8 cellular contexts compared by ENCODE assay signal in genomic region chr14:94081386-94081820, GRCh38. TPM values are rescaled to one million over a fixed set of nuclear protein-coding genes. Genes with fewer than 3 reads are reported as not detected.
DNase-seq lines count a peak whose midpoint lies in the region; ATAC-seq and TF ChIP-seq lines count a peak whose summit lies in the region.

No MANE protein-coding gene starts in this region.

- DNase-seq in AG10803 (ENCODE audit: low read depth): no peak
- DNase-seq in iris pigment epithelial cell (ENCODE audit: low read depth): peak; percentile 27
- DNase-seq in testis: no peak
- no peak for DNase-seq in OCI-M1 (lab: John Stamatoyannopoulos, UW)
- DNase-seq in KG1 (lab: John Stamatoyannopoulos, UW): no peak

- peak; percentile 24 for ATAC-seq in GM19324 (IDR thresholded peaks at IDR 0.05; ENCODE audit: low FRiP score, unreplicated experiment)
- ATAC-seq in HG03439 (IDR thresholded peaks at IDR 0.05; ENCODE audit: unreplicated experiment): peak; percentile 26

- peaks cover 24% of the 10 kb centered on the region for H3K36me3 Mint-ChIP-seq in activated naive CD8-positive, alpha-beta T cell

- peak overlapping the region; percentile 96 to 97 for H3K27ac ChIP-seq in testis

- no peaks in the 10 kb centered on the region for H3K27me3 ChIP-seq in testis

- H3K9me3 Mint-ChIP-seq in activated naive CD8-positive, alpha-beta T cell (ENCODE audit: low read depth): peaks cover 4% of the 10 kb centered on the region

- TF ChIP-seq CTCF in AG10803 (conservative IDR thresholded peaks at IDR 0.05; ENCODE audit: low read length) (no peak), testis (IDR thresholded peaks at IDR 0.05) (no peak)

- no peaks in the 10 kb centered on the region for H3K27me3 Mint-ChIP-seq in activated naive CD8-positive, alpha-beta T cell

- intact Hi-C loops in testis (cut with DNase I; ENCODE audit: low total_unique reads): no loop called here

- peak overlapping the region; percentile 94 for H3K27ac Mint-ChIP-seq in activated naive CD8-positive, alpha-beta T cell

- peaks cover 35% of the 10 kb centered on the region for H3K4me1 ChIP-seq in testis

- 0 to 1% methylated on average over 7 to 19 of the region's 19 CpGs for WGBS in testis, 2 donors

- TF ChIP-seq POLR2A in testis (IDR thresholded peaks at IDR 0.05): no peak

- no peaks in the 10 kb centered on the region for H3K9me3 ChIP-seq in testis

- H3K4me3 Mint-ChIP-seq in activated naive CD8-positive, alpha-beta T cell: peak overlapping the region; percentile 100

- H3K4me3 ChIP-seq in AG10803 (ENCODE audit: low read length) (peak overlapping the region; percentile 90), testis (peak overlapping the region; percentile 99 to 100)

- no peaks in the 10 kb centered on the region for H3K36me3 ChIP-seq in testis (ENCODE audit: low read depth, missing control alignments)

- H3K4me1 Mint-ChIP-seq in activated naive CD8-positive, alpha-beta T cell (ENCODE audit: low read depth): peaks cover 44% of the 10 kb centered on the region

RNA-seq across cellular contexts. Expression of gene IFI27L1, which starts 0.3 kb away (rescaled TPM):
- total RNA-seq in testis: 100 to 1,000 TPM; 174 to 219 TPM
- polyA plus RNA-seq in testis (ENCODE audit: insufficient read depth, low read depth, low replicate concordance): 209 TPM

RNA-seq across cellular contexts. Expression of gene DDX24, which starts 0.4 kb away (rescaled TPM):
- 100 to 1,000 TPM; 378 to 485 TPM for total RNA-seq in testis
- 431 TPM for polyA plus RNA-seq in testis (ENCODE audit: insufficient read depth, low read depth, low replicate concordance)

RNA-seq across cellular contexts. Expression of gene IFI27, which starts 29.1 kb away (rescaled TPM):
- 100 to 1,000 TPM; 388 to 531 TPM for total RNA-seq in testis
- polyA plus RNA-seq in testis (ENCODE audit: insufficient read depth, low read depth, low replicate concordance): 312 TPM

RNA-seq across cellular contexts. Expression of gene IFI27L2, which starts 48.0 kb away (rescaled TPM):
- total RNA-seq in testis: 100 to 1,000 TPM; 182 to 187 TPM
- polyA plus RNA-seq in testis (ENCODE audit: insufficient read depth, low read depth, low replicate concordance): 71.8 TPM

RNA-seq across cellular contexts. Expression of gene OTUB2, which starts 55.3 kb away (rescaled TPM):
- total RNA-seq in testis: 10 to 100 TPM in 1 of 2 donors, 1 to 10 TPM in 1; 8.4 to 19.3 TPM
- 16.8 TPM for polyA plus RNA-seq in testis (ENCODE audit: insufficient read depth, low read depth, low replicate concordance)
